In genomic region chr6:37005061-37005810, GRCh38 we compare ENCODE assay signal across 8 cellular contexts. TPM values are rescaled to one million over a fixed set of nuclear protein-coding genes. Genes with fewer than 3 reads are reported as not detected.
DNase-seq lines count a peak whose midpoint lies in the region; ATAC-seq and TF ChIP-seq lines count a peak whose summit lies in the region.

Gene FGD2, plus strand, starts transcription at chr6:37005655. Its CDS starts 163 bp downstream, at chr6:37005818.

- H3K4me3 Mint-ChIP-seq in stimulated activated naive CD8-positive, alpha-beta T cell treated with anti-CD3 and anti-CD28 coated beads, Interleukin-15, amount 100 ng/mL, for 72 hours, result peak within 1 kb of the TSS; percentile 17 to 63

- peak; percentile 64 to 66 for DNase-seq in Kasumi-1 (lab: John Stamatoyannopoulos, UW)
- DNase-seq in stimulated activated naive CD8-positive, alpha-beta T cell treated with anti-CD3 and anti-CD28 coated beads, Interleukin-15, amount 100 ng/mL, for 72 hours, result no peak
- DNase-seq in NCI-H1105 (lab: John Stamatoyannopoulos, UW), result no peak
- DNase-seq in NCI-H2107 (lab: John Stamatoyannopoulos, UW), result no peak
- DNase-seq in NCI-H446 (lab: John Stamatoyannopoulos, UW), result no peak

- peak within 1 kb of the TSS in 1 of 2 donors; percentile 42 for H3K27ac Mint-ChIP-seq in stimulated activated naive CD8-positive, alpha-beta T cell treated with anti-CD3 and anti-CD28 coated beads, Interleukin-15, amount 100 ng/mL, for 72 hours

- no peaks in the 10 kb centered on the region for H3K27me3 Mint-ChIP-seq in stimulated activated naive CD8-positive, alpha-beta T cell treated with anti-CD3 and anti-CD28 coated beads, Interleukin-15, amount 100 ng/mL, for 72 hours

- peaks cover 26% of the 10 kb centered on the region for H3K4me1 Mint-ChIP-seq in stimulated activated naive CD8-positive, alpha-beta T cell treated with anti-CD3 and anti-CD28 coated beads, Interleukin-15, amount 100 ng/mL, for 72 hours

- no peaks in the 10 kb centered on the region for H3K9me3 Mint-ChIP-seq in stimulated activated naive CD8-positive, alpha-beta T cell treated with anti-CD3 and anti-CD28 coated beads, Interleukin-15, amount 100 ng/mL, for 72 hours

- ATAC-seq in GM21390 (IDR thresholded peaks at IDR 0.05; ENCODE audit: unreplicated experiment), result peak; percentile 63
- peak; percentile 16 for ATAC-seq in esophagus mucosa
- ATAC-seq in stimulated activated naive CD8-positive, alpha-beta T cell treated with anti-CD3 and anti-CD28 coated beads, Interleukin-15, amount 100 ng/mL, for 72 hours, result peak; percentile 31

- peak within 1 kb of the TSS; percentile 75 for H3K4me3 ChIP-seq in GM12875 (ENCODE audit: low read depth, low read length)

- TF ChIP-seq CTCF in GM12875 (IDR thresholded peaks at IDR 0.05; ENCODE audit: borderline replicate concordance, insufficient read depth, low read depth, low read length), result no peak

RNA-seq across cellular contexts. Expression of gene FGD2, which starts in this region (rescaled TPM):
- 9.8 TPM for total RNA-seq in esophagus mucosa

Comparison
In these comparisons a context has a peak if more than half of its experiments do, and no peak if none do; other contexts are left out.
1. DNase-seq: peak in Kasumi-1 (2 of 2); none in stimulated activated naive CD8-positive, alpha-beta T cell treated with anti-CD3 and anti-CD28 coated beads, Interleukin-15, amount 100 ng/mL, for 72 hours (0 of 2), NCI-H1105 (single experiment), NCI-H2107 (single experiment) and NCI-H446 (0 of 2).
2. Peak in every context shown above with its lines, with median percentiles within 50 percentile points of each other: ATAC-seq.